Comparison of ENCODE assay signal across 1 cellular context in genomic region chr7:26167293-26167934, GRCh38.
TF ChIP-seq lines count a peak whose summit lies in the region.

No MANE protein-coding gene starts in this region.

TF ChIP-seq in WTC11, 78 proteins besides CTCF, POLR2A, EP300 and RAD21 (continued from another document):
- TF ChIP-seq ZNF281 (CRISPR knock-in tag; IDR thresholded peaks at IDR 0.05) (no peak), SP1 (CRISPR knock-in tag; conservative IDR thresholded peaks at IDR 0.05) (no peak), JUN (CRISPR knock-in tag; IDR thresholded peaks at IDR 0.05) (no peak), ZBTB21 (CRISPR knock-in tag; IDR thresholded peaks at IDR 0.05; ENCODE audit: borderline replicate concordance) (no peak), ATF3 (CRISPR knock-in tag; conservative IDR thresholded peaks at IDR 0.05) (no peak), ZNF219 (CRISPR knock-in tag; IDR thresholded peaks at IDR 0.05; ENCODE audit: borderline replicate concordance) (no peak), NR2C2 (CRISPR knock-in tag; IDR thresholded peaks at IDR 0.05) (no peak), FOXP4 (CRISPR knock-in tag; IDR thresholded peaks at IDR 0.05) (no peak), ZNF232 (CRISPR knock-in tag; IDR thresholded peaks at IDR 0.05) (no peak), KAT7 (CRISPR knock-in tag; IDR thresholded peaks at IDR 0.05; ENCODE audit: borderline replicate concordance) (no peak), ERG (CRISPR knock-in tag; IDR thresholded peaks at IDR 0.05) (no peak)
